In genomic region chr1:201486158-201486557, GRCh38 we compare ENCODE assay signal across 16 cellular contexts. TPM values are rescaled to one million over a fixed set of nuclear protein-coding genes. Genes with fewer than 3 reads are reported as not detected.
DNase-seq lines count a peak whose midpoint lies in the region; ATAC-seq, FAIRE-seq and TF ChIP-seq lines count a peak whose summit lies in the region.
"Had no signal": no experiment of that assay in that cellular context is flagged by ENCODE, and none has a peak within 500 bp of the region (broad histone marks: within the 10 kb centered on the region; RNA-seq: fewer than 3 reads in every experiment).

No MANE protein-coding gene starts in this region.

- H3K9me3 ChIP-seq in liver (ENCODE audit: control insufficient read depth in 4 of 4, low read length in 3 of 4) (no peaks in the 10 kb centered on the region), HepG2 (ENCODE audit: low read length) (no peaks in the 10 kb centered on the region), esophagus (ENCODE audit: control insufficient read depth in 2 of 2, insufficient read depth in 1 of 2, low read depth in 1 of 2, low read length in 1 of 2) (no peaks in the 10 kb centered on the region), osteoblast (ENCODE audit: low read depth, low read length) (no peaks in the 10 kb centered on the region), H9 (ENCODE audit: control insufficient read depth, low read depth, low read length) (no peaks in the 10 kb centered on the region), endodermal cell (ENCODE audit: control insufficient read depth, low read length) (no peaks in the 10 kb centered on the region)
- H3K9me3 ChIP-seq: colonic mucosa had no signal

- H3K23me2 ChIP-seq in H9 (ENCODE audit: insufficient read length, low read depth, low read length, poor library complexity, severe bottlenecking), result peaks cover 8% of the 10 kb centered on the region

- no peak overlapping the region for H2AK5ac ChIP-seq in H9 (ENCODE audit: insufficient read length, low read length)

- no peak overlapping the region for H3K23ac ChIP-seq in H9 (ENCODE audit: insufficient read length, low read depth, low read length)

- no peaks in the 10 kb centered on the region for H3K79me2 ChIP-seq in HepG2 (ENCODE audit: insufficient read depth, low read length)
- H3K79me2 ChIP-seq in osteoblast (ENCODE audit: insufficient read depth, low read length), result peaks cover 23% of the 10 kb centered on the region
- no peaks in the 10 kb centered on the region for H3K79me2 ChIP-seq in H9 (ENCODE audit: insufficient read depth, low read length)

- no peak overlapping the region for H3K4ac ChIP-seq in H9 (ENCODE audit: low read depth, low read length)

- no peak overlapping the region for H3T11ph ChIP-seq in H9 (ENCODE audit: low read length)

- in situ Hi-C loops in HepG2 (cut with HindIII; ENCODE audit: extremely low pct_ligation_motif_present, low pct_unique_long_range_greater_than_20kb), result no loop called here

- H2BK12ac ChIP-seq in H9 (ENCODE audit: insufficient read length, low read depth, low read length), result no peak overlapping the region

- no peak for DNase-seq in HepG2 (ENCODE audit: low spot score)
- DNase-seq in osteoblast (ENCODE audit: insufficient read length, low spot score, missing footprints), result no peak
- no peak for DNase-seq in NCI-H2227 treated with DMSO at 0.1 percent for 48 hours (lab: John Stamatoyannopoulos, UW)
- DNase-seq in H9, result no peak
- no peak for DNase-seq in endodermal cell
- DNase-seq: activated CD4-positive, alpha-beta T cell treated with anti-CD3 and anti-CD28 coated beads, Interleukin-2, amount 50 U/mL, for 1 hour; activated gamma-delta T cell; colonic mucosa; head of caudate nucleus; midbrain; NCI-H2081; T-cell had no signal

- H3K27me3 ChIP-seq in liver (ENCODE audit: control insufficient read depth in 4 of 4, insufficient read depth in 4 of 4, low read length in 3 of 4) (no peaks in the 10 kb centered on the region), HepG2 (ENCODE audit: control insufficient read depth in 1 of 2, insufficient read depth in 2 of 2, low read length in 2 of 2) (peaks cover 0 to 8% of the 10 kb centered on the region in 2 experiments; a peak in 2 of 5 replicates), esophagus (ENCODE audit: control insufficient read depth in 1 of 2, insufficient read depth in 2 of 2, low read length in 2 of 2) (no peaks in the 10 kb centered on the region), osteoblast (ENCODE audit: insufficient read depth, low read length) (no peaks in the 10 kb centered on the region), H9 (ENCODE audit: insufficient read depth, low read length) (no peaks in the 10 kb centered on the region), endodermal cell (ENCODE audit: control insufficient read depth, insufficient read depth, low read length, poor library complexity, severe bottlenecking) (peaks cover 7% of the 10 kb centered on the region)
- H3K27me3 ChIP-seq: colonic mucosa had no signal

- intact Hi-C loops in HepG2 (cut with micrococcal nuclease; ENCODE audit: unreplicated experiment), result no loop called here

- H3K9ac ChIP-seq in liver (ENCODE audit: low read depth in 1 of 2, low read length in 2 of 2) (no peak overlapping the region), HepG2 (ENCODE audit: insufficient read depth, low read depth, low read length) (no peak overlapping the region), H9 (ENCODE audit: extremely low read depth, insufficient read length, low read length) (no peak overlapping the region), endodermal cell (ENCODE audit: extremely low read depth, low read length, poor library complexity, severe bottlenecking) (no peak overlapping the region)
- H3K9ac ChIP-seq: KMS-11 had no signal

- H3K4me1 ChIP-seq in liver (ENCODE audit: control insufficient read depth in 4 of 4, insufficient read depth in 4 of 4, low read length in 3 of 4), result peaks cover 6 to 37% (median 32%) of the 10 kb centered on the region in 4 donors
- H3K4me1 ChIP-seq in HepG2 (ENCODE audit: insufficient read depth, low read length), result peaks cover 17% of the 10 kb centered on the region
- H3K4me1 ChIP-seq in esophagus (ENCODE audit: control insufficient read depth in 2 of 2, insufficient read depth in 2 of 2, low read length in 1 of 2), result peaks cover 9 to 18% of the 10 kb centered on the region in 2 donors
- peaks cover 42% of the 10 kb centered on the region for H3K4me1 ChIP-seq in osteoblast (ENCODE audit: insufficient read depth, low read length)
- H3K4me1 ChIP-seq in H9 (ENCODE audit: insufficient read depth, low read length), result no peaks in the 10 kb centered on the region
- peaks cover 7% of the 10 kb centered on the region for H3K4me1 ChIP-seq in endodermal cell (ENCODE audit: control insufficient read depth, insufficient read depth, low read length)

- H3K36me3 Mint-ChIP-seq in H9 (ENCODE audit: insufficient read depth in 1 of 3, low read depth in 3 of 3) (no peaks in the 10 kb centered on the region), endodermal cell (ENCODE audit: low read depth) (no peaks in the 10 kb centered on the region)

- TF ChIP-seq RAD21 in liver (IDR thresholded peaks at IDR 0.05), result no peak
- no peak for TF ChIP-seq RAD21 in HepG2 (CRISPR knock-in tag; IDR thresholded peaks at IDR 0.05)

- POLR2A ChIA-PET in HepG2 (lab: Yijun Ruan, JAX), result interaction anchor here (1.7 kb wide), 1 partner anchor 16 kb away, joined by 5 read pairs; no protein-coding TSS in a partner anchor

- TF ChIP-seq EP300 in HepG2 (IDR thresholded peaks at IDR 0.05; ENCODE audit: low read depth in 2 of 2, low read length in 2 of 2), result no peak
- TF ChIP-seq EP300 in HepG2 (CRISPR knock-in tag; IDR thresholded peaks at IDR 0.05; ENCODE audit: borderline replicate concordance), result no peak

- H3K27me3 Mint-ChIP-seq in H9 (ENCODE audit: low read depth), result peaks cover 5% of the 10 kb centered on the region
- peaks cover 7% of the 10 kb centered on the region for H3K27me3 Mint-ChIP-seq in endodermal cell (ENCODE audit: insufficient read depth)

- H2BK15ac ChIP-seq in H9 (ENCODE audit: low read depth, low read length), result no peak overlapping the region

- no peaks in the 10 kb centered on the region; a peak in 2 of 5 replicates for H3K9me3 Mint-ChIP-seq in H9
- H3K9me3 Mint-ChIP-seq in endodermal cell, result no peaks in the 10 kb centered on the region
- H3K9me3 Mint-ChIP-seq: T-cell had no signal

- WGBS in liver, result 64% methylated on average over 3 of the region's 3 CpGs
- 83% methylated on average over 3 of the region's 3 CpGs for WGBS in HepG2 (ENCODE audit: low lambda C conversion rate)
- WGBS in esophagus, 2 donors, result 42 to 52% methylated on average over 3 of the region's 3 CpGs
- no CpG with 5 or more reads among the region's 3 CpGs for WGBS in H9 (ENCODE audit: extremely low coverage, insufficient read length, low lambda C conversion rate)
- WGBS in endodermal cell (ENCODE audit: insufficient coverage in 1 of 2, insufficient read length in 1 of 2), 2 experiments, result 81 to 85% methylated on average over 3 of the region's 3 CpGs

- H3K14ac ChIP-seq in H9 (ENCODE audit: insufficient read depth, low read length), result no peak overlapping the region; the same call in 1 of the 2 replicates

- H3K4me3 ChIP-seq in liver (ENCODE audit: low read depth in 1 of 3, low read length in 3 of 3), result no peak overlapping the region
- no peak overlapping the region for H3K4me3 ChIP-seq in HepG2 (replicated peaks in 1 of 3; ENCODE audit: insufficient read depth in 1 of 3, low read depth in 2 of 3, low read length in 3 of 3)
- no peak overlapping the region for H3K4me3 ChIP-seq in esophagus (ENCODE audit: low read depth in 1 of 2, low read length in 2 of 2)
- no peak overlapping the region for H3K4me3 ChIP-seq in osteoblast (ENCODE audit: insufficient read depth, low read length)
- H3K4me3 ChIP-seq in endodermal cell (ENCODE audit: low read length), result no peak overlapping the region
- H3K4me3 ChIP-seq: colonic mucosa had no signal

- no peak overlapping the region for H4K8ac ChIP-seq in H9 (replicated peaks; ENCODE audit: insufficient read length, low read depth, low read length)

- no peak overlapping the region; a peak in 2 of 7 replicates for H3K27ac Mint-ChIP-seq in H9
- no peak overlapping the region for H3K27ac Mint-ChIP-seq in endodermal cell

- ATAC-seq in HepG2 (no peak), HG03139 (IDR thresholded peaks at IDR 0.05; ENCODE audit: unreplicated experiment) (no peak)
- ATAC-seq: T-cell had no signal

- H2AFZ ChIP-seq in HepG2 (ENCODE audit: low read length) (no peak overlapping the region), osteoblast (ENCODE audit: low read length) (no peak overlapping the region), H9 (ENCODE audit: low read length) (no peak overlapping the region)

- H3K36me3 ChIP-seq in liver (ENCODE audit: control insufficient read depth in 4 of 4, insufficient read depth in 3 of 4, low read depth in 1 of 4, low read length in 3 of 4) (peaks cover 5 to 56% (median 34%) of the 10 kb centered on the region in 4 donors), HepG2 (replicated peaks in 1 of 2; ENCODE audit: control insufficient read depth in 1 of 2, insufficient read depth in 2 of 2, low read length in 2 of 2) (peaks cover 8 to 13% of the 10 kb centered on the region in 2 experiments; a peak in 3 of 5 replicates), esophagus (ENCODE audit: control insufficient read depth in 2 of 2, insufficient read depth in 2 of 2, low read length in 1 of 2) (peaks cover 11 to 36% of the 10 kb centered on the region in 2 donors), osteoblast (ENCODE audit: insufficient read depth, low read length) (peaks cover 79% of the 10 kb centered on the region), endodermal cell (ENCODE audit: control insufficient read depth, insufficient read depth, low read length) (no peaks in the 10 kb centered on the region)

- H2BK120ac ChIP-seq in H9 (ENCODE audit: low read depth, low read length, poor library complexity, severe bottlenecking), result no peak overlapping the region

- FAIRE-seq in HepG2 (lab: Jason Lieb, UNC), result no peak

- H3K4me3 Mint-ChIP-seq in H9 (no peak overlapping the region), endodermal cell (no peak overlapping the region)
- H3K4me3 Mint-ChIP-seq: T-cell had no signal

- no peak overlapping the region for H3K4me2 ChIP-seq in HepG2 (ENCODE audit: low read depth, low read length)
- no peak overlapping the region for H3K4me2 ChIP-seq in osteoblast (ENCODE audit: insufficient read depth, low read length)
- no peak overlapping the region for H3K4me2 ChIP-seq in H9 (ENCODE audit: insufficient read depth, insufficient read length, low read length)
- H3K4me2 ChIP-seq: KMS-11 had no signal

- BruUV-seq in HepG2 (replicated peaks; lab: Mats Ljungman, UMichigan), result no TSS peak

- no peak overlapping the region for H3K56ac ChIP-seq in H9 (ENCODE audit: insufficient read length, low read depth, low read length)

- H3K18ac ChIP-seq in H9 (ENCODE audit: insufficient read length, low read depth, low read length), result no peak overlapping the region

- TF ChIP-seq POLR2A in HepG2 (IDR thresholded peaks at IDR 0.05; ENCODE audit: insufficient read depth in 1 of 2, low read depth in 2 of 2, low read length in 2 of 2), result no peak

- peaks cover 13% of the 10 kb centered on the region in 2 experiments for H3K4me1 Mint-ChIP-seq in H9
- H3K4me1 Mint-ChIP-seq in endodermal cell, result peaks cover 15% of the 10 kb centered on the region

- H4K20me1 ChIP-seq in HepG2 (ENCODE audit: insufficient read depth, low read length) (no peaks in the 10 kb centered on the region), osteoblast (ENCODE audit: insufficient read depth, low read length) (peaks cover 35% of the 10 kb centered on the region), H9 (ENCODE audit: control insufficient read depth, insufficient read depth, insufficient read length) (no peaks in the 10 kb centered on the region)

- no peak for TF ChIP-seq CTCF in liver (IDR thresholded peaks at IDR 0.05; ENCODE audit: low read depth, low read length, missing input control)
- TF ChIP-seq CTCF in HepG2 (CRISPR knock-in tag; IDR thresholded peaks at IDR 0.05), result no peak
- no peak for TF ChIP-seq CTCF in osteoblast (IDR thresholded peaks at IDR 0.05; ENCODE audit: extremely low read depth, low read depth, low read length)
- TF ChIP-seq CTCF in H9 (conservative IDR thresholded peaks at IDR 0.05), result no peak
- TF ChIP-seq CTCF in endodermal cell (conservative IDR thresholded peaks at IDR 0.05), result no peak

- H3K27ac ChIP-seq in liver (ENCODE audit: low read depth in 1 of 2, low read length in 2 of 2), result no peak overlapping the region
- H3K27ac ChIP-seq in HepG2 (ENCODE audit: extremely low read length, insufficient read depth, low read length), result no peak overlapping the region
- H3K27ac ChIP-seq in esophagus (ENCODE audit: low read depth in 2 of 2, low read length in 1 of 2), result peak overlapping the region; percentile 24 to 66
- H3K27ac ChIP-seq in osteoblast (ENCODE audit: low read depth, low read length), result peak overlapping the region; percentile 40
- no peak overlapping the region for H3K27ac ChIP-seq in H9 (ENCODE audit: insufficient read length, low read depth, low read length)
- H3K27ac ChIP-seq in endodermal cell (ENCODE audit: low read depth, low read length), result no peak overlapping the region
- H3K27ac ChIP-seq: colonic mucosa, KMS-11 had no signal

- H4K5ac ChIP-seq in H9 (ENCODE audit: insufficient read length, low read depth, low read length), result no peak overlapping the region

- H2BK20ac ChIP-seq in H9 (ENCODE audit: low read depth, low read length, poor library complexity, severe bottlenecking), result no peak overlapping the region

- H4K91ac ChIP-seq in H9 (ENCODE audit: insufficient read length, low read depth, low read length), result no peak overlapping the region

- no peaks in the 10 kb centered on the region for H3K79me1 ChIP-seq in H9 (ENCODE audit: insufficient read depth, low read depth, low read length, poor library complexity, severe bottlenecking)

- no peak overlapping the region for H2BK5ac ChIP-seq in H9 (ENCODE audit: insufficient read length, low read length)

- CTCF ChIA-PET in HepG2 (lab: Yijun Ruan, JAX; ENCODE audit: low intra/inter-chr PET ratio, low total read pairs), result no interaction called here

RNA-seq across cellular contexts. Expression of gene PHLDA3, which starts 17.2 kb away (rescaled TPM):
- total RNA-seq in liver (1 to 10 TPM in 1 of 2 donors, under 1 TPM in 1; 0.67 to 1.4 TPM), HepG2 (2016; rRNA removed; fragmentation: Illumina TruSeq; extraction: Trizol) (29.1 and 33.6 TPM in 2 replicates), osteoblast (116 and 134 TPM in 2 replicates), H9 (2021) (53.9 and 55.0 TPM in 2 replicates), endodermal cell (10 to 100 TPM in 1 of 2 donors, 1 to 10 TPM in 1; 9.6 to 15.8 TPM)
- polyA plus RNA-seq in liver (1 to 10 TPM in 1 of 2 donors, under 1 TPM in 1; 0.36 to 2.2 TPM), HepG2 (2011; rRNA removed) (16.7 and 25.1 TPM in 2 replicates), esophagus (10 to 100 TPM; 40.4 to 76.9 TPM)
- total RNA-seq in HepG2 (2016; cell fraction: cytosol; rRNA removed; fragmentation: Illumina TruSeq; extraction: Trizol; ENCODE audit: low read depth), result 13.4 and 13.7 TPM in 2 replicates
- 29.0 and 34.8 TPM in 2 replicates for total RNA-seq in HepG2 (2016; cell fraction: insoluble cytoplasmic fraction; rRNA removed; fragmentation: Illumina TruSeq; extraction: Trizol)
- 27.3 and 32.8 TPM in 2 replicates for total RNA-seq in HepG2 (2016; cell fraction: membrane; rRNA removed; fragmentation: Illumina TruSeq; extraction: Trizol)
- total RNA-seq in HepG2 (2016; cell fraction: nucleus; rRNA removed; fragmentation: Illumina TruSeq; extraction: Trizol), result 15.5 and 17.9 TPM in 2 replicates
- 18.1 and 31.9 TPM in 2 replicates for polyA plus RNA-seq in HepG2 (2011; cell fraction: cytosol; rRNA removed)
- 18.6 and 19.4 TPM in 2 replicates for polyA plus RNA-seq in HepG2 (2011; cell fraction: nucleus; rRNA removed)
- 6.9 and 12.1 TPM in 2 replicates for polyA plus RNA-seq in HepG2 (2012)
- polyA plus RNA-seq in HepG2 (2016; cell fraction: cytosol; fragmentation: Illumina TruSeq; extraction: Trizol; ENCODE audit: low read depth), result 23.0 and 26.1 TPM in 2 replicates
- polyA plus RNA-seq in HepG2 (2016; cell fraction: insoluble cytoplasmic fraction; fragmentation: Illumina TruSeq; extraction: Trizol; ENCODE audit: low read depth), result 47.7 and 53.8 TPM in 2 replicates
- polyA plus RNA-seq in HepG2 (2016; cell fraction: membrane; fragmentation: Illumina TruSeq; extraction: Trizol; ENCODE audit: low read depth), result 39.2 and 43.9 TPM in 2 replicates
- 43.9 and 44.6 TPM in 2 replicates for polyA plus RNA-seq in HepG2 (2016; cell fraction: nucleus; fragmentation: Illumina TruSeq; extraction: Trizol; ENCODE audit: insufficient read depth, low read depth)
- 16.2 and 21.4 TPM in 2 replicates for polyA minus RNA-seq in HepG2 (2011; rRNA and poly(A)+ RNA removed; ENCODE audit: low replicate concordance)
- 11.5 and 15.4 TPM in 2 replicates for polyA minus RNA-seq in HepG2 (2011; cell fraction: cytosol; rRNA and poly(A)+ RNA removed)
- polyA minus RNA-seq in HepG2 (2011; cell fraction: nucleus; rRNA and poly(A)+ RNA removed), result 13.6 and 15.2 TPM in 2 replicates
- polyA plus RNA-seq in endodermal cell (2013, experiment 1 of 2), result 26.6 TPM
- 25.3 TPM for polyA plus RNA-seq in endodermal cell (2013, experiment 2 of 2)

RNA-seq across cellular contexts. Expression of gene CSRP1, which starts 20.8 kb away (rescaled TPM):
- total RNA-seq in liver (10 to 100 TPM; 42.7 to 96.9 TPM), HepG2 (2016; rRNA removed; fragmentation: Illumina TruSeq; extraction: Trizol) (68.9 and 70.8 TPM in 2 replicates), osteoblast (389 and 480 TPM in 2 replicates), H9 (2021) (0.44 TPM in 2 replicates), endodermal cell (10 to 100 TPM; 16.1 to 17.7 TPM)
- polyA plus RNA-seq in liver (10 to 100 TPM; 49.3 to 87.2 TPM), HepG2 (2011; rRNA removed) (14.5 and 17.7 TPM in 2 replicates), esophagus (100 to 1,000 TPM; 174 to 333 TPM)
- total RNA-seq in HepG2 (2016; cell fraction: cytosol; rRNA removed; fragmentation: Illumina TruSeq; extraction: Trizol; ENCODE audit: low read depth), result 12.3 and 12.8 TPM in 2 replicates
- total RNA-seq in HepG2 (2016; cell fraction: insoluble cytoplasmic fraction; rRNA removed; fragmentation: Illumina TruSeq; extraction: Trizol), result 66.1 and 69.5 TPM in 2 replicates
- 28.9 and 33.8 TPM in 2 replicates for total RNA-seq in HepG2 (2016; cell fraction: membrane; rRNA removed; fragmentation: Illumina TruSeq; extraction: Trizol)
- 35.6 and 44.2 TPM in 2 replicates for total RNA-seq in HepG2 (2016; cell fraction: nucleus; rRNA removed; fragmentation: Illumina TruSeq; extraction: Trizol)
- polyA plus RNA-seq in HepG2 (2011; cell fraction: cytosol; rRNA removed), result 15.2 and 17.2 TPM in 2 replicates
- polyA plus RNA-seq in HepG2 (2011; cell fraction: nucleus; rRNA removed), result 10.9 and 14.9 TPM in 2 replicates
- polyA plus RNA-seq in HepG2 (2012), result 9.9 and 18.8 TPM in 2 replicates
- 15.3 and 18.6 TPM in 2 replicates for polyA plus RNA-seq in HepG2 (2016; cell fraction: cytosol; fragmentation: Illumina TruSeq; extraction: Trizol; ENCODE audit: low read depth)
- polyA plus RNA-seq in HepG2 (2016; cell fraction: insoluble cytoplasmic fraction; fragmentation: Illumina TruSeq; extraction: Trizol; ENCODE audit: low read depth), result 83.1 and 92.4 TPM in 2 replicates
- 29.6 and 30.8 TPM in 2 replicates for polyA plus RNA-seq in HepG2 (2016; cell fraction: membrane; fragmentation: Illumina TruSeq; extraction: Trizol; ENCODE audit: low read depth)
- 54.3 and 54.9 TPM in 2 replicates for polyA plus RNA-seq in HepG2 (2016; cell fraction: nucleus; fragmentation: Illumina TruSeq; extraction: Trizol; ENCODE audit: insufficient read depth, low read depth)
- polyA minus RNA-seq in HepG2 (2011; rRNA and poly(A)+ RNA removed; ENCODE audit: low replicate concordance), result 22.9 and 266 TPM in 2 replicates
- 8.4 and 9.1 TPM in 2 replicates for polyA minus RNA-seq in HepG2 (2011; cell fraction: cytosol; rRNA and poly(A)+ RNA removed)
- polyA minus RNA-seq in HepG2 (2011; cell fraction: nucleus; rRNA and poly(A)+ RNA removed), result 9.1 and 11.7 TPM in 2 replicates
- 16.1 TPM for polyA plus RNA-seq in endodermal cell (2013, experiment 1 of 2)
- 21.3 TPM for polyA plus RNA-seq in endodermal cell (2013, experiment 2 of 2)

RNA-seq across cellular contexts. Expression of gene NAV1, which starts 52.8 kb away (rescaled TPM):
- total RNA-seq in liver (1 to 10 TPM; 1.2 to 2.0 TPM), HepG2 (2016; rRNA removed; fragmentation: Illumina TruSeq; extraction: Trizol) (0.01 TPM in 1 of 2 replicates, not detected in the other), osteoblast (47.0 and 47.1 TPM in 2 replicates), H9 (2021) (20.5 and 21.6 TPM in 2 replicates), endodermal cell (10 to 100 TPM; 42.2 to 62.5 TPM)
- polyA plus RNA-seq in liver (1 to 10 TPM; 1.1 to 1.4 TPM), HepG2 (2011; rRNA removed) (0.04 TPM in 1 of 2 replicates, not detected in the other), esophagus (1 to 10 TPM; 3.9 to 4.6 TPM)
- not detected in 2 replicates for total RNA-seq in HepG2 (2016; cell fraction: cytosol; rRNA removed; fragmentation: Illumina TruSeq; extraction: Trizol; ENCODE audit: low read depth)
- 0.02 TPM in 1 of 2 replicates, not detected in the other for total RNA-seq in HepG2 (2016; cell fraction: insoluble cytoplasmic fraction; rRNA removed; fragmentation: Illumina TruSeq; extraction: Trizol)
- under 0.01 TPM in 1 of 2 replicates, not detected in the other for total RNA-seq in HepG2 (2016; cell fraction: membrane; rRNA removed; fragmentation: Illumina TruSeq; extraction: Trizol)
- total RNA-seq in HepG2 (2016; cell fraction: nucleus; rRNA removed; fragmentation: Illumina TruSeq; extraction: Trizol), result not detected in 2 replicates
- not detected in 2 replicates for polyA plus RNA-seq in HepG2 (2011; cell fraction: cytosol; rRNA removed)
- polyA plus RNA-seq in HepG2 (2011; cell fraction: nucleus; rRNA removed), result 0.03 TPM in 1 of 2 replicates, not detected in the other
- polyA plus RNA-seq in HepG2 (2012), result 0.01 TPM in 2 replicates
- polyA plus RNA-seq in HepG2 (2016; cell fraction: cytosol; fragmentation: Illumina TruSeq; extraction: Trizol; ENCODE audit: low read depth), result not detected in 2 replicates
- not detected in 2 replicates for polyA plus RNA-seq in HepG2 (2016; cell fraction: insoluble cytoplasmic fraction; fragmentation: Illumina TruSeq; extraction: Trizol; ENCODE audit: low read depth)
- polyA plus RNA-seq in HepG2 (2016; cell fraction: membrane; fragmentation: Illumina TruSeq; extraction: Trizol; ENCODE audit: low read depth), result not detected in 2 replicates
- polyA plus RNA-seq in HepG2 (2016; cell fraction: nucleus; fragmentation: Illumina TruSeq; extraction: Trizol; ENCODE audit: insufficient read depth, low read depth), result not detected in 2 replicates
- polyA minus RNA-seq in HepG2 (2011; rRNA and poly(A)+ RNA removed; ENCODE audit: low replicate concordance), result 0.04 and 0.75 TPM in 2 replicates
- not detected in 2 replicates for polyA minus RNA-seq in HepG2 (2011; cell fraction: cytosol; rRNA and poly(A)+ RNA removed)
- polyA minus RNA-seq in HepG2 (2011; cell fraction: nucleus; rRNA and poly(A)+ RNA removed), result not detected in 2 replicates
- 25.8 TPM for polyA plus RNA-seq in endodermal cell (2013, experiment 1 of 2)
- 23.3 TPM for polyA plus RNA-seq in endodermal cell (2013, experiment 2 of 2)

Comparison
In these comparisons a context has a peak if more than half of its experiments do, and no peak if none do; other contexts are left out.
1. RNA of gene PHLDA3, which starts 17.2 kb away (total RNA-seq): 116 to 134 TPM in osteoblast, 53.9 to 55.0 TPM in H9, 13.4 to 34.8 TPM in HepG2 and 9.6 to 15.8 TPM in endodermal cell; 0.67 to 1.4 TPM in liver; every median in the first group is over 4 times any median in the second.
2. H3K27ac ChIP-seq: peak in esophagus (2 of 2) and osteoblast (single experiment); none in liver (0 of 2), HepG2 (single experiment), H9 (single experiment) and endodermal cell (single experiment).